Comparison of ENCODE assay signal across 1 cellular context in the genomic region with DNA sequence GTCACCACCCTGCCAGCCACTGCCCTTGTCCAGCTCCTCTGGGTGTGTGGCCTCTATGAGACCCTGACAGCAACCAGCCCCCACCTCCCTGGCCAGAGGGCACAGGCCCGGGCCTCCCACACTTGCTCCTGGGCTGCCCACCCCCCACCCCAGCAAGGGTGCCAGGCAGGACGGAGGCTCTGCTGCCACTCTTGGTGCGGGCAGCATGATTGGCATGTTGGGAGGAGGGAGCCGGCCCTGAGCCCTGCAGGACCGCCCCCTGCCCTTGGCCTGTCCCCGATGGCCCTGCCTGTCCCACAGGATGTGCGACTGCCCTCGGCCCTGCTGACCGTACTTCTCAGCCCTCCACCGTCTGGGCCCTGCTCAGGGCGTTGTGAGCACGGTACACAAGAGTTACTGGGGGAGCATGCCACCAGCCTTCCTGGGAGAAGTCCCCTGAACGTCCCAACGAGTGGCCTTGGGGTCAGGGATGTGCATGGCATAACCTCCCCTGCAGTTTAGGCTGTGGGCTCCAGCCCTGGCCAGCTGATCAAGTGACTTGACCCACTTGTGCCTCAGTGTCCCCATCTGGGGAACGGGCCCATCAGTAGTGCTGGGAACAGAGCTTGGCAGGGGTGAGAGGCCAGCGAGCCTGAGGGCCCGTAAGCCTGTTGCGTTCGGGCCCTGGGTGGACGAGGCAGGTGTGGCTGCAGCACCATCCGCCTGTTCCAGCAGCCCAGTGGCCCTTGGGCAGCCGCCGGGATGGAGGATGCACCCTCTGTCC.
TF ChIP-seq lines count a peak whose summit lies in the region.

No MANE protein-coding gene starts in this region.

TF ChIP-seq in K562, 482 proteins besides CTCF, POLR2A, EP300 and RAD21:
- TF ChIP-seq POLR2G (IDR thresholded peaks at IDR 0.05; ENCODE audit: low read depth, low read length) (peak; percentile 62; the same call in 1 of the 2 replicates), KAT7 (CRISPR knock-in tag; IDR thresholded peaks at IDR 0.05; ENCODE audit: borderline replicate concordance) (no peak), CBFA2T3 (IDR thresholded peaks at IDR 0.05) (no peak), RB1 (IDR thresholded peaks at IDR 0.05; ENCODE audit: low read depth) (0 out of 2 replicates have a peak, but pooled peaks have one; percentile 15), POLR2H (tag; IDR thresholded peaks at IDR 0.05; ENCODE audit: low read depth) (no peak), MYC (IDR thresholded peaks at IDR 0.05; ENCODE audit: low read depth, low read length) (no peak), MYC (CRISPR knock-in tag; IDR thresholded peaks at IDR 0.05; ENCODE audit: borderline replicate concordance, low read depth) (0 out of 2 replicates have a peak, but pooled peaks have one; percentile 29), ZFX (CRISPR knock-in tag; IDR thresholded peaks at IDR 0.05) (peak; percentile 56)
- TF ChIP-seq, protein P1, sequence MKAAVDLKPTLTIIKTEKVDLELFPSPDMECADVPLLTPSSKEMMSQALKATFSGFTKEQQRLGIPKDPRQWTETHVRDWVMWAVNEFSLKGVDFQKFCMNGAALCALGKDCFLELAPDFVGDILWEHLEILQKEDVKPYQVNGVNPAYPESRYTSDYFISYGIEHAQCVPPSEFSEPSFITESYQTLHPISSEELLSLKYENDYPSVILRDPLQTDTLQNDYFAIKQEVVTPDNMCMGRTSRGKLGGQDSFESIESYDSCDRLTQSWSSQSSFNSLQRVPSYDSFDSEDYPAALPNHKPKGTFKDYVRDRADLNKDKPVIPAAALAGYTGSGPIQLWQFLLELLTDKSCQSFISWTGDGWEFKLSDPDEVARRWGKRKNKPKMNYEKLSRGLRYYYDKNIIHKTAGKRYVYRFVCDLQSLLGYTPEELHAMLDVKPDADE (conservative IDR thresholded peaks at IDR 0.05; ENCODE audit: control insufficient read depth, low read depth, low read length): 0 out of 2 replicates have a peak, but pooled peaks have one; percentile 3
